ENCODE assay signal across 30 cellular contexts in the genomic region with DNA sequence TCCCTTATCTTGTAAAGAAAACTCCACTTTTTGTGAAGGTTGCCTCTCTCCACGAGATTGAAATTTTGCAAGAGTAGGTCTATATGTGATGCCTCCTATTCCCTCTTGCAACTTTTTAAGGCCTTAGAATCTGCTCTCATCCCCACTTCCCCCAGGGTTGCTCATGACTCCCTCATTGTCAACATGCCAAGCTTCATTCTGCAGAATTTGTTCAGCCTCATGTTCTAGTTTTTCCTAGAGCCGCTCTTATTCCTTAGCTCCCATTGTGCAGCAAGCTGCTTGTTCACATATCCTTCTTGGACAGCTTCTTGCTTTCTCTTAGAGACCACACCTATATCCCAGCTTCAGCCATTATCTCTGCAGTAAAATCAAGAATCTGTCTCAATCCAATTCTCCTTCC.
"Had no signal": no experiment of that assay in that cellular context is flagged by ENCODE, and none has a peak within 500 bp of the region (broad histone marks: within the 10 kb centered on the region; RNA-seq: fewer than 3 reads in every experiment).

No MANE protein-coding gene starts in this region.

- H3K4me1 Mint-ChIP-seq: activated B cell treated with CpG ODN at 0.5 μM for 24 hours; activated CD4-positive, alpha-beta memory T cell treated with anti-CD3 and anti-CD28 coated beads, Interleukin-2, amount 10 ng/mL, durations not matched to agents 7 days and 5 days; activated CD4-positive, alpha-beta T cell treated with anti-CD3 and anti-CD28 coated beads, Interleukin-2, amount 10 ng/mL, durations not matched to agents 7 days and 5 days; activated naive CD4-positive, alpha-beta T cell treated with anti-CD3 and anti-CD28 coated beads, Interleukin-2, amount 10 ng/mL, durations not matched to agents 7 days and 5 days; activated naive CD8-positive, alpha-beta T cell treated with anti-CD3 and anti-CD28 coated beads for 36 hours; activated T-helper 17 cell treated with anti-CD3 and anti-CD28 coated beads, Interleukin-2, amount 50 U/mL, for 72 hours had no signal

- H3K4me1 ChIP-seq: adrenal gland, body of pancreas, SJCRH30 had no signal

- H3K4me2 ChIP-seq: SK-N-SH had no signal

- H3K4me3 Mint-ChIP-seq: activated B cell treated with CpG ODN at 0.5 μM for 24 hours; activated CD4-positive, alpha-beta memory T cell treated with anti-CD3 and anti-CD28 coated beads, Interleukin-2, amount 10 ng/mL, durations not matched to agents 7 days and 5 days; activated CD4-positive, alpha-beta T cell treated with anti-CD3 and anti-CD28 coated beads, Interleukin-2, amount 10 ng/mL, durations not matched to agents 7 days and 5 days; activated naive CD4-positive, alpha-beta T cell treated with anti-CD3 and anti-CD28 coated beads, Interleukin-2, amount 10 ng/mL, durations not matched to agents 7 days and 5 days; activated naive CD8-positive, alpha-beta T cell treated with anti-CD3 and anti-CD28 coated beads for 36 hours; activated T-helper 17 cell treated with anti-CD3 and anti-CD28 coated beads, Interleukin-2, amount 50 U/mL, for 72 hours had no signal

- DNase-seq: activated B cell treated with CpG ODN at 0.5 μM for 24 hours; activated CD4-positive, alpha-beta memory T cell treated with anti-CD3 and anti-CD28 coated beads, Interleukin-2, amount 10 ng/mL, durations not matched to agents 7 days and 5 days; activated CD4-positive, alpha-beta T cell treated with anti-CD3 and anti-CD28 coated beads for 1 hour; activated CD4-positive, alpha-beta T cell treated with anti-CD3 and anti-CD28 coated beads, Interleukin-2, amount 10 ng/mL, durations not matched to agents 7 days and 5 days; activated gamma-delta T cell treated with Interleukin-2 at 50 U/mL for 16 hours; activated naive CD4-positive, alpha-beta T cell treated with anti-CD3 and anti-CD28 coated beads, Interleukin-2, amount 10 ng/mL, durations not matched to agents 7 days and 5 days; activated naive CD8-positive, alpha-beta T cell treated with anti-CD3 and anti-CD28 coated beads for 36 hours; activated T-cell treated with anti-CD3 and anti-CD28 coated beads for 4 hours; activated T-cell treated with anti-CD3 and anti-CD28 coated beads, Interleukin-2, amount 50 U/mL, for 48 hours; adrenal gland; anterior cingulate cortex; body of pancreas; Karpas-422; MM.1S; NCI-H1105; NCI-H1436; NCI-H187; NCI-H2081; NCI-H510A treated with DMSO at 0.1 percent for 48 hours; NCI-H69; NK-92 treated with Interleukin-12 subunit alpha and Interleukin-12 subunit beta, amount 100 ng/mL, for 24 hours; OCI-M1; RPMI8226; SJCRH30; SK-N-SH; SW 1271 had no signal

- H3K9me3 Mint-ChIP-seq: activated B cell treated with CpG ODN at 0.5 μM for 24 hours; activated CD4-positive, alpha-beta memory T cell treated with anti-CD3 and anti-CD28 coated beads, Interleukin-2, amount 10 ng/mL, durations not matched to agents 7 days and 5 days; activated CD4-positive, alpha-beta T cell treated with anti-CD3 and anti-CD28 coated beads, Interleukin-2, amount 10 ng/mL, durations not matched to agents 7 days and 5 days; activated naive CD4-positive, alpha-beta T cell treated with anti-CD3 and anti-CD28 coated beads, Interleukin-2, amount 10 ng/mL, durations not matched to agents 7 days and 5 days; activated naive CD8-positive, alpha-beta T cell treated with anti-CD3 and anti-CD28 coated beads for 36 hours; activated T-helper 17 cell treated with anti-CD3 and anti-CD28 coated beads, Interleukin-2, amount 50 U/mL, for 72 hours had no signal

- H3K36me3 Mint-ChIP-seq: activated naive CD4-positive, alpha-beta T cell treated with anti-CD3 and anti-CD28 coated beads, Interleukin-2, amount 10 ng/mL, durations not matched to agents 7 days and 5 days; activated naive CD8-positive, alpha-beta T cell treated with anti-CD3 and anti-CD28 coated beads for 36 hours had no signal

- H3K9me3 ChIP-seq: adrenal gland, body of pancreas, SJCRH30, SK-N-SH had no signal

- H3K9ac ChIP-seq: SK-N-SH had no signal

- H3K27me3 Mint-ChIP-seq: activated B cell treated with CpG ODN at 0.5 μM for 24 hours; activated CD4-positive, alpha-beta memory T cell treated with anti-CD3 and anti-CD28 coated beads, Interleukin-2, amount 10 ng/mL, durations not matched to agents 7 days and 5 days; activated CD4-positive, alpha-beta T cell treated with anti-CD3 and anti-CD28 coated beads, Interleukin-2, amount 10 ng/mL, durations not matched to agents 7 days and 5 days; activated naive CD4-positive, alpha-beta T cell treated with anti-CD3 and anti-CD28 coated beads, Interleukin-2, amount 10 ng/mL, durations not matched to agents 7 days and 5 days; activated naive CD8-positive, alpha-beta T cell treated with anti-CD3 and anti-CD28 coated beads for 36 hours had no signal

- H3K27ac ChIP-seq: adrenal gland, body of pancreas, SJCRH30 had no signal

- H3K36me3 ChIP-seq: adrenal gland, SJCRH30 had no signal

- H3K4me3 ChIP-seq: adrenal gland, body of pancreas, K562, SJCRH30 had no signal

- H3K27me3 ChIP-seq: adrenal gland, body of pancreas, SJCRH30 had no signal

- FAIRE-seq: bronchial epithelial cell, K562, TTC549 had no signal

- H3K27ac Mint-ChIP-seq: activated B cell treated with CpG ODN at 0.5 μM for 24 hours; activated CD4-positive, alpha-beta memory T cell treated with anti-CD3 and anti-CD28 coated beads, Interleukin-2, amount 10 ng/mL, durations not matched to agents 7 days and 5 days; activated CD4-positive, alpha-beta T cell treated with anti-CD3 and anti-CD28 coated beads, Interleukin-2, amount 10 ng/mL, durations not matched to agents 7 days and 5 days; activated naive CD4-positive, alpha-beta T cell treated with anti-CD3 and anti-CD28 coated beads, Interleukin-2, amount 10 ng/mL, durations not matched to agents 7 days and 5 days; activated naive CD8-positive, alpha-beta T cell treated with anti-CD3 and anti-CD28 coated beads for 36 hours; activated T-helper 17 cell treated with anti-CD3 and anti-CD28 coated beads, Interleukin-2, amount 50 U/mL, for 72 hours had no signal
